In genomic region chr7:100016209-100016901, GRCh38 we compare ENCODE assay signal across 1 cellular context.
TF ChIP-seq lines count a peak whose summit lies in the region.

No MANE protein-coding gene starts in this region.

TF ChIP-seq in endothelial cell of umbilical vein, 7 proteins besides CTCF, POLR2A, EP300 and RAD21 (continued from another document):
- TF ChIP-seq POLR2AphosphoS5 (IDR thresholded peaks at IDR 0.05; ENCODE audit: insufficient read depth, low read depth, low read length) (no peak), FOS (IDR thresholded peaks at IDR 0.05; ENCODE audit: borderline replicate concordance, insufficient read depth, low read length) (no peak)
